23 cellular contexts compared by ENCODE assay signal in the genomic region with DNA sequence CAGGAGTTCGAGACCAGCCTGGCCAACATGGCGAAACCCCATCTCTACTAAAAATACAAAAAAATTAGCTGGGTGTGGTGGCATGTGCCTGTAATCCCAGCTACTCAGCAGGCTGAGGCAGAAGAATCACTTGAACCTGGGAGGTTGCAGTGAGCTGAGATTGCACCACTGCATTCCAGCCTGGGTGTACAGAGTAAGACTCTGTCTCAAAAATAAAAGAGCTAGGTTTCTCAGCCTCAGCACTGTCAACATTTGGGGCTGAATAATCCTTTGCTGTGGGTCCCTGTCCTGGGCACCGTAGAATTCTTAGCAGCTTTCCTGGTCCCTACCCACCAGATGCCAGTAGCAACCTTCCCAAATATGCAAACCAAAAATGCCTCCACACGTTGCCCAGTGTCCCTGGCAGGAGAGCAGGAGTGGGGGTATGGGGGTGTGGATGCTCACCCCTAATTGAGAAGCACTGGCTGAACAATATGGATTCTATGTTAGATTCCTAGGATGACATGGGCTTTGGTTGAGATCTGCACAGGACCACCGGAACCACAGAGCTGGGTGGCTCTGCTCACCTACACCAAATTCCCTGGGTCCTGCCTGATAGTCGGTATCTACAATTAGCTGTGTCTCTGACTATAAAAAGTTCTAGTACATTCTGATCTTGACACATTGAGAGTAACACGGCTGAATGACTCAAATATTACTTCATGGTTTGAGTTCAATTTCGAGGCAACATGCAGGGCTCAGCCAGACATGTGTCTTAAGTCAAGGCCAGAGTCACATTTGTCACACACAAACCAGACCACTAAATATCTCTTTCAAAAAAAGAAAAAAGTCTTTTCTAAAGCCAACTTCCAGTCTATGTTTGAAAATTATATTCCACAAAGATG.
DNase-seq lines count a peak whose midpoint lies in the region; ATAC-seq, FAIRE-seq and TF ChIP-seq lines count a peak whose summit lies in the region.
"Had no signal": no experiment of that assay in that cellular context is flagged by ENCODE, and none has a peak within 500 bp of the region (broad histone marks: within the 10 kb centered on the region; RNA-seq: fewer than 3 reads in every experiment).

No MANE protein-coding gene starts in this region.

- H2AFZ ChIP-seq in IMR-90 (replicated peaks; ENCODE audit: low read length, poor library complexity) (peak overlapping the region; percentile 29), mesenchymal stem cell (ENCODE audit: low read depth, low read length) (no peak overlapping the region), PC-9 (no peak overlapping the region)

- H3K9me3 Mint-ChIP-seq in stimulated activated effector memory CD8-positive, alpha-beta T cell treated with anti-CD3 and anti-CD28 coated beads, Interleukin-12 subunit alpha, Interleukin-12 subunit beta, amount 100 ng/mL, for 72 hours: no peaks in the 10 kb centered on the region
- H3K9me3 Mint-ChIP-seq: activated naive CD8-positive, alpha-beta T cell treated with anti-CD3 and anti-CD28 coated beads for 36 hours; activated T-cell treated with anti-CD3 and anti-CD28 coated beads, Interleukin-2, amount 50 U/mL, for 4 hours; WTC11 had no signal

- H3K4me1 ChIP-seq in IMR-90 (ENCODE audit: control insufficient read depth, insufficient read depth, low read length) (peaks cover 2% of the 10 kb centered on the region; the same call in 1 of the 2 replicates), mesenchymal stem cell (ENCODE audit: control insufficient read depth, insufficient read depth, low read depth, low read length) (no peaks in the 10 kb centered on the region), PC-9 (replicated peaks; ENCODE audit: insufficient read depth) (no peaks in the 10 kb centered on the region)

- TF ChIP-seq CTCF in IMR-90 (conservative IDR thresholded peaks at IDR 0.05; ENCODE audit: low read depth, low read length): no peak
- no peak for TF ChIP-seq CTCF in omental fat pad (IDR thresholded peaks at IDR 0.05)
- no peak for TF ChIP-seq CTCF in PC-9 (conservative IDR thresholded peaks at IDR 0.05)

- H3K9me3 ChIP-seq in IMR-90 (ENCODE audit: control insufficient read depth, insufficient read depth, low read length): no peaks in the 10 kb centered on the region
- H3K9me3 ChIP-seq in mesenchymal stem cell (ENCODE audit: control insufficient read depth, low read length): no peaks in the 10 kb centered on the region
- no peaks in the 10 kb centered on the region for H3K9me3 ChIP-seq in PC-9 (ENCODE audit: insufficient read depth, low read depth)
- H3K9me3 ChIP-seq: mucosa of descending colon, neutrophil had no signal

- dilution Hi-C loops in IMR-90 (cut with HindIII; ENCODE audit: low sequenced_read_pairs, unreplicated experiment): no loop called here

- H3K79me1 ChIP-seq in IMR-90 (ENCODE audit: low read depth in 1 of 2, low read length in 2 of 2): no peaks in the 10 kb centered on the region
- H3K79me1 ChIP-seq in mesenchymal stem cell (replicated peaks; ENCODE audit: low read length, poor library complexity, severe bottlenecking): no peaks in the 10 kb centered on the region

- POLR2A ChIA-PET in IMR-90 (lab: Charles Lee; ENCODE audit: unreplicated experiment) (no interaction called here), PC-9 (lab: Charles Lee; ENCODE audit: unreplicated experiment) (no interaction called here)

- no peak for TF ChIP-seq POLR2A in IMR-90 (IDR thresholded peaks at IDR 0.05; ENCODE audit: low read depth, low read length)
- no peak for TF ChIP-seq POLR2A in H54 (IDR thresholded peaks at IDR 0.05; ENCODE audit: low read depth, low read length)

- no peaks in the 10 kb centered on the region for H3F3A ChIP-seq in PC-9 (ENCODE audit: insufficient read depth, low read depth)

- H2BK120ac ChIP-seq in IMR-90 (ENCODE audit: low read depth, low read length) (no peak overlapping the region), mesenchymal stem cell (ENCODE audit: low read depth, low read length) (no peak overlapping the region)

- no peak overlapping the region for H2BK15ac ChIP-seq in IMR-90 (ENCODE audit: low read depth, low read length)
- H2BK15ac ChIP-seq in mesenchymal stem cell (ENCODE audit: low read depth, poor library complexity, severe bottlenecking): no peak overlapping the region

- intact Hi-C loops in IMR-90 (cut with micrococcal nuclease) (loop anchor here (1.0 kb wide), 1 partner anchor 25 kb away; no protein-coding TSS in a partner anchor), PC-9 (cut with micrococcal nuclease; ENCODE audit: unreplicated experiment) (no loop called here)

- H3K36me3 Mint-ChIP-seq in stimulated activated effector memory CD8-positive, alpha-beta T cell treated with anti-CD3 and anti-CD28 coated beads, Interleukin-12 subunit alpha, Interleukin-12 subunit beta, amount 100 ng/mL, for 72 hours: no peaks in the 10 kb centered on the region
- H3K36me3 Mint-ChIP-seq: activated naive CD8-positive, alpha-beta T cell treated with anti-CD3 and anti-CD28 coated beads for 36 hours; WTC11 had no signal

- no peak overlapping the region for H2BK12ac ChIP-seq in mesenchymal stem cell (ENCODE audit: low read length in 2 of 2)

- H3K4me3 Mint-ChIP-seq in stimulated activated effector memory CD8-positive, alpha-beta T cell treated with anti-CD3 and anti-CD28 coated beads, Interleukin-12 subunit alpha, Interleukin-12 subunit beta, amount 100 ng/mL, for 72 hours: no peak overlapping the region
- H3K4me3 Mint-ChIP-seq: activated CD8-positive, alpha-beta T cell treated with anti-CD3 and anti-CD28 coated beads, Interleukin-2, amount 10 ng/mL, durations not matched to agents 7 days and 5 days; activated naive CD8-positive, alpha-beta T cell treated with anti-CD3 and anti-CD28 coated beads for 36 hours; activated T-cell treated with anti-CD3 and anti-CD28 coated beads, Interleukin-2, amount 50 U/mL, for 4 hours; T-helper 17 cell; WTC11 had no signal

- H3K9me1 ChIP-seq in IMR-90 (ENCODE audit: insufficient read depth, low read length): no peaks in the 10 kb centered on the region; the same call in 1 of the 2 replicates

- TF ChIP-seq RAD21 in IMR-90 (IDR thresholded peaks at IDR 0.05; ENCODE audit: low read length): no peak

- H4K91ac ChIP-seq in IMR-90 (ENCODE audit: insufficient read depth, low read depth, low read length) (no peak overlapping the region), mesenchymal stem cell (ENCODE audit: low read length) (no peak overlapping the region)

- H3K9me2 ChIP-seq in PC-9 (ENCODE audit: insufficient read depth): no peaks in the 10 kb centered on the region

- H3K9ac ChIP-seq in IMR-90 (ENCODE audit: low read depth, low read length): no peak overlapping the region
- H3K9ac ChIP-seq in mesenchymal stem cell (ENCODE audit: low read length): no peak overlapping the region

- H3K27me3 ChIP-seq in IMR-90 (ENCODE audit: control insufficient read depth, insufficient read depth, low read length): no peaks in the 10 kb centered on the region
- no peaks in the 10 kb centered on the region for H3K27me3 ChIP-seq in mesenchymal stem cell (ENCODE audit: control insufficient read depth in 1 of 2, insufficient read depth in 1 of 2, low read length in 2 of 2)
- H3K27me3 ChIP-seq in PC-9 (ENCODE audit: insufficient read depth, low read depth): peaks cover 4% of the 10 kb centered on the region; the same call in 1 of the 2 replicates
- H3K27me3 ChIP-seq: neutrophil had no signal

- in situ Hi-C loops in IMR-90 (cut with MboI; ENCODE audit: low sequenced_read_pairs): no loop called here

- H2AK5ac ChIP-seq in IMR-90 (ENCODE audit: low read depth, low read length): no peak overlapping the region
- H2AK5ac ChIP-seq in mesenchymal stem cell (ENCODE audit: low read length, severe bottlenecking): no peak overlapping the region

- no peak overlapping the region for H3K14ac ChIP-seq in IMR-90 (replicated peaks; ENCODE audit: low read depth, low read length)
- H3K14ac ChIP-seq in mesenchymal stem cell (ENCODE audit: low read length in 2 of 2): no peak overlapping the region

- no peak overlapping the region for H2BK5ac ChIP-seq in IMR-90 (ENCODE audit: low read depth, low read length, poor library complexity, severe bottlenecking)
- no peak overlapping the region for H2BK5ac ChIP-seq in mesenchymal stem cell (ENCODE audit: low read depth, low read length, poor library complexity, severe bottlenecking)

- H3K4me1 Mint-ChIP-seq in stimulated activated effector memory CD8-positive, alpha-beta T cell treated with anti-CD3 and anti-CD28 coated beads, Interleukin-12 subunit alpha, Interleukin-12 subunit beta, amount 100 ng/mL, for 72 hours: no peaks in the 10 kb centered on the region
- H3K4me1 Mint-ChIP-seq: activated naive CD8-positive, alpha-beta T cell treated with anti-CD3 and anti-CD28 coated beads for 36 hours; T-helper 17 cell; WTC11 had no signal

- CTCF ChIA-PET in IMR-90 (lab: Yijun Ruan, JAX) (no interaction called here), PC-9 (lab: Charles Lee) (no interaction called here)

- no peak overlapping the region for H2AK9ac ChIP-seq in IMR-90 (replicated peaks; ENCODE audit: low read depth, low read length, poor library complexity)

- no peak overlapping the region for H3K23ac ChIP-seq in IMR-90 (ENCODE audit: low read depth, low read length)
- H3K23ac ChIP-seq in mesenchymal stem cell (ENCODE audit: low read length in 2 of 2): no peak overlapping the region

- no peak overlapping the region for H2BK20ac ChIP-seq in IMR-90 (ENCODE audit: low read depth, low read length)

- no peak for FAIRE-seq in H54 (lab: Jason Lieb, UNC)
- FAIRE-seq: GM19239 had no signal

- ATAC-seq in IMR-90 (ENCODE audit: low read depth) (peak; percentile 35; the same call in 1 of the 2 replicates), omental fat pad (ENCODE audit: low FRiP score) (no peak)
- ATAC-seq in stimulated activated effector memory CD8-positive, alpha-beta T cell treated with anti-CD3 and anti-CD28 coated beads, Interleukin-12 subunit alpha, Interleukin-12 subunit beta, amount 100 ng/mL, for 72 hours: peak; percentile 40
- ATAC-seq: activated CD8-positive, alpha-beta T cell treated with anti-CD3 and anti-CD28 coated beads, Interleukin-2, amount 10 ng/mL, durations not matched to agents 7 days and 5 days; activated T-cell treated with anti-CD3 and anti-CD28 coated beads, Interleukin-2, amount 50 U/mL, for 4 hours; HCT116; mucosa of descending colon; T-helper 17 cell; WTC11 had no signal

- H3K4ac ChIP-seq in IMR-90 (ENCODE audit: low read depth, low read length) (no peak overlapping the region), mesenchymal stem cell (ENCODE audit: low read depth in 1 of 2, low read length in 2 of 2) (no peak overlapping the region)

- H3K36me3 ChIP-seq in IMR-90 (ENCODE audit: control insufficient read depth, insufficient read depth, low read length) (no peaks in the 10 kb centered on the region), mesenchymal stem cell (ENCODE audit: control insufficient read depth in 1 of 2, insufficient read depth in 2 of 2, low read depth in 1 of 2, low read length in 2 of 2) (no peaks in the 10 kb centered on the region), PC-9 (ENCODE audit: low read depth) (no peaks in the 10 kb centered on the region)
- H3K36me3 ChIP-seq: neutrophil had no signal

- H3K79me2 ChIP-seq in PC-9 (ENCODE audit: low read depth): no peaks in the 10 kb centered on the region

- no peak overlapping the region for H3K4me2 ChIP-seq in IMR-90 (ENCODE audit: low read depth, low read length)
- no peak overlapping the region for H3K4me2 ChIP-seq in mesenchymal stem cell (ENCODE audit: low read length, poor library complexity, severe bottlenecking)
- H3K4me2 ChIP-seq in PC-9: no peak overlapping the region

- DNase-seq in IMR-90: peak; percentile 15
- DNase-seq in fibroblast of gingiva (ENCODE audit: low read depth): peak; percentile 29
- peak; percentile 11 for DNase-seq in mesenchymal stem cell
- DNase-seq in stimulated activated effector memory CD8-positive, alpha-beta T cell treated with anti-CD3 and anti-CD28 coated beads, Interleukin-12 subunit alpha, Interleukin-12 subunit beta, amount 100 ng/mL, for 72 hours (ENCODE audit: low spot score in 2 of 2): no peak
- DNase-seq in SW 1271 (lab: John Stamatoyannopoulos, UW): no peak
- no peak for DNase-seq in omental fat pad (ENCODE audit: low spot score)
- DNase-seq in PC-9: no peak
- no peak for DNase-seq in H54 (ENCODE audit: insufficient read length, low spot score)
- DNase-seq: activated CD8-positive, alpha-beta T cell treated with anti-CD3 and anti-CD28 coated beads, Interleukin-2, amount 10 ng/mL, durations not matched to agents 7 days and 5 days; activated naive CD8-positive, alpha-beta T cell treated with anti-CD3 and anti-CD28 coated beads for 36 hours; activated T-cell treated with anti-CD3 and anti-CD28 coated beads, Interleukin-2, amount 50 U/mL, for 4 hours; central memory CD4-positive, alpha-beta T cell; KBM-7; mucosa of descending colon; NCI-H2081; NCI-H510A treated with DMSO at 0.1 percent for 48 hours; SHP77 treated with DMSO at 0.1 percent for 48 hours; stimulated activated CD4-positive, alpha-beta T cell treated with anti-CD3 and anti-CD28 coated beads, Interleukin-2, amount 100 ng/mL, for 48 hours; T-helper 17 cell had no signal

- no peak overlapping the region for H3K56ac ChIP-seq in IMR-90 (ENCODE audit: extremely low read depth, insufficient read depth, low read length)

- no peak overlapping the region for H4K8ac ChIP-seq in IMR-90 (ENCODE audit: low read depth in 2 of 2, low read length in 2 of 2)
- no peak overlapping the region for H4K8ac ChIP-seq in mesenchymal stem cell (ENCODE audit: low read length)

- H3K27ac Mint-ChIP-seq in stimulated activated effector memory CD8-positive, alpha-beta T cell treated with anti-CD3 and anti-CD28 coated beads, Interleukin-12 subunit alpha, Interleukin-12 subunit beta, amount 100 ng/mL, for 72 hours: no peak overlapping the region
- H3K27ac Mint-ChIP-seq: activated CD8-positive, alpha-beta T cell treated with anti-CD3 and anti-CD28 coated beads, Interleukin-2, amount 10 ng/mL, durations not matched to agents 7 days and 5 days; activated naive CD8-positive, alpha-beta T cell treated with anti-CD3 and anti-CD28 coated beads for 36 hours; T-helper 17 cell; WTC11 had no signal

- no peak overlapping the region for H3K4me3 ChIP-seq in IMR-90 (ENCODE audit: insufficient read depth, low read depth, low read length)
- no peak overlapping the region for H3K4me3 ChIP-seq in mesenchymal stem cell (ENCODE audit: insufficient read depth in 1 of 2, low read depth in 1 of 2, low read length in 2 of 2)
- no peak overlapping the region for H3K4me3 ChIP-seq in PC-9
- H3K4me3 ChIP-seq: mucosa of descending colon had no signal

- no peaks in the 10 kb centered on the region for H4K20me1 ChIP-seq in IMR-90 (ENCODE audit: insufficient read depth, low read length)
- no peaks in the 10 kb centered on the region for H4K20me1 ChIP-seq in PC-9 (ENCODE audit: insufficient read depth)

- 20% methylated on average over 1 of the region's 8 CpGs; no CpG with 5 or more reads in 1 of the 2 experiments for WGBS in IMR-90 (ENCODE audit: extremely low coverage in 2 of 2, insufficient read length in 1 of 2), 2 experiments
- 60% methylated on average over 6 of the region's 8 CpGs for WGBS in mesenchymal stem cell

- BruUV-seq in IMR-90 (replicated peaks; lab: Mats Ljungman, UMichigan) (no TSS peak), PC-9 (replicated peaks; lab: Mats Ljungman, UMichigan) (no TSS peak)

- H3K18ac ChIP-seq in IMR-90 (ENCODE audit: low read depth, low read length) (no peak overlapping the region), mesenchymal stem cell (ENCODE audit: low read depth in 1 of 2, low read length in 2 of 2) (no peak overlapping the region)

- no peak overlapping the region for H4K5ac ChIP-seq in IMR-90 (ENCODE audit: low read depth, low read length)

- H3K27ac ChIP-seq in IMR-90 (ENCODE audit: insufficient read depth, low read length) (no peak overlapping the region), mesenchymal stem cell (ENCODE audit: low read length, poor library complexity, severe bottlenecking) (no peak overlapping the region), PC-9 (no peak overlapping the region)
- H3K27ac ChIP-seq: neutrophil had no signal

Comparison
In these comparisons a context has a peak if more than half of its experiments do, and no peak if none do; other contexts are left out.
1. DNase-seq: peak in IMR-90 (single experiment), fibroblast of gingiva (single experiment) and mesenchymal stem cell (single experiment); none in stimulated activated effector memory CD8-positive, alpha-beta T cell treated with anti-CD3 and anti-CD28 coated beads, Interleukin-12 subunit alpha, Interleukin-12 subunit beta, amount 100 ng/mL, for 72 hours (0 of 2), SW 1271 (0 of 2), omental fat pad (single experiment), PC-9 (0 of 2) and H54 (single experiment).